ENCODE assay signal across 1 cellular context in the genomic region with DNA sequence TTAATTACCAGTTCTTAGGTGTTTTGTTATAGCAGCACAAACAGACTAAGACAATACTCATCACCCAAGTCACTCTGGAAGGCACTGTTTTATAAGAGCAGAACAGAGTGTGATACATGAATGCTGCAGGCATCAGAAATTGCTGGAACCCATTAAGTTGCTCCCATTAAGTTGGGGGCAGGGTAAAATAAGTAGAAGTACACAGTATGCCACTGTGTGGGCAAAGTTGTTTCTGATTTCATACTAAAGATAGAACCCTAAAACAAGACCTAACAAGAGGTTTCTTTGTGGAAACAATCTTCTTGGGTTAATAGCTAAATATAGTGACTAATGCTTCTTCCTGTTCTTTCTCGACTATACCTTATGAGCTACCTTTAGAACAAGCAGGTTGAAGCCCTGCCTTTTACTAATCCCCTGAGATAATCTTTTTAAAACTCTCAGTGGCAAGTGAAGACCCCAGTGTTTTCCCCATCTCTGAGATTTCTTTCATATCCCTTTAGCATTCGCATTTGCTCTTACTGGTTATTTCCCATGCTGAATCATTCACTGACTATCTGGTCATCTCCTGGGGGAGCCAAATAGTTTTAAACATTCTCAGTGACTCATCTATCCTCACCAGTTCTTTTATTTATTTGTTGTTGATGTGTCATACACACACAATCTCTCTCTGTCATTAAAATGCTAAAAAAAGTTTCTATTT.
TF ChIP-seq lines count a peak whose summit lies in the region.

No MANE protein-coding gene starts in this region.

TF ChIP-seq in K562, 482 proteins besides CTCF, POLR2A, EP300 and RAD21 (continued from another document and continues in another):
- TF ChIP-seq, protein P1, sequence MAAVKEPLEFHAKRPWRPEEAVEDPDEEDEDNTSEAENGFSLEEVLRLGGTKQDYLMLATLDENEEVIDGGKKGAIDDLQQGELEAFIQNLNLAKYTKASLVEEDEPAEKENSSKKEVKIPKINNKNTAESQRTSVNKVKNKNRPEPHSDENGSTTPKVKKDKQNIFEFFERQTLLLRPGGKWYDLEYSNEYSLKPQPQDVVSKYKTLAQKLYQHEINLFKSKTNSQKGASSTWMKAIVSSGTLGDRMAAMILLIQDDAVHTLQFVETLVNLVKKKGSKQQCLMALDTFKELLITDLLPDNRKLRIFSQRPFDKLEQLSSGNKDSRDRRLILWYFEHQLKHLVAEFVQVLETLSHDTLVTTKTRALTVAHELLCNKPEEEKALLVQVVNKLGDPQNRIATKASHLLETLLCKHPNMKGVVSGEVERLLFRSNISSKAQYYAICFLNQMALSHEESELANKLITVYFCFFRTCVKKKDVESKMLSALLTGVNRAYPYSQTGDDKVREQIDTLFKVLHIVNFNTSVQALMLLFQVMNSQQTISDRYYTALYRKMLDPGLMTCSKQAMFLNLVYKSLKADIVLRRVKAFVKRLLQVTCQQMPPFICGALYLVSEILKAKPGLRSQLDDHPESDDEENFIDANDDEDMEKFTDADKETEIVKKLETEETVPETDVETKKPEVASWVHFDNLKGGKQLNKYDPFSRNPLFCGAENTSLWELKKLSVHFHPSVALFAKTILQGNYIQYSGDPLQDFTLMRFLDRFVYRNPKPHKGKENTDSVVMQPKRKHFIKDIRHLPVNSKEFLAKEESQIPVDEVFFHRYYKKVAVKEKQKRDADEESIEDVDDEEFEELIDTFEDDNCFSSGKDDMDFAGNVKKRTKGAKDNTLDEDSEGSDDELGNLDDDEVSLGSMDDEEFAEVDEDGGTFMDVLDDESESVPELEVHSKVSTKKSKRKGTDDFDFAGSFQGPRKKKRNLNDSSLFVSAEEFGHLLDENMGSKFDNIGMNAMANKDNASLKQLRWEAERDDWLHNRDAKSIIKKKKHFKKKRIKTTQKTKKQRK (IDR thresholded peaks at IDR 0.05; ENCODE audit: borderline replicate concordance, low read depth, low read length), result no peak
- TF ChIP-seq LEF1 (IDR thresholded peaks at IDR 0.05), result peak; percentile 67
- TF ChIP-seq SNRNP70 (optimal IDR thresholded peaks at IDR 0.05; ENCODE audit: low read depth, low read length), result no peak
- TF ChIP-seq, protein P2, sequence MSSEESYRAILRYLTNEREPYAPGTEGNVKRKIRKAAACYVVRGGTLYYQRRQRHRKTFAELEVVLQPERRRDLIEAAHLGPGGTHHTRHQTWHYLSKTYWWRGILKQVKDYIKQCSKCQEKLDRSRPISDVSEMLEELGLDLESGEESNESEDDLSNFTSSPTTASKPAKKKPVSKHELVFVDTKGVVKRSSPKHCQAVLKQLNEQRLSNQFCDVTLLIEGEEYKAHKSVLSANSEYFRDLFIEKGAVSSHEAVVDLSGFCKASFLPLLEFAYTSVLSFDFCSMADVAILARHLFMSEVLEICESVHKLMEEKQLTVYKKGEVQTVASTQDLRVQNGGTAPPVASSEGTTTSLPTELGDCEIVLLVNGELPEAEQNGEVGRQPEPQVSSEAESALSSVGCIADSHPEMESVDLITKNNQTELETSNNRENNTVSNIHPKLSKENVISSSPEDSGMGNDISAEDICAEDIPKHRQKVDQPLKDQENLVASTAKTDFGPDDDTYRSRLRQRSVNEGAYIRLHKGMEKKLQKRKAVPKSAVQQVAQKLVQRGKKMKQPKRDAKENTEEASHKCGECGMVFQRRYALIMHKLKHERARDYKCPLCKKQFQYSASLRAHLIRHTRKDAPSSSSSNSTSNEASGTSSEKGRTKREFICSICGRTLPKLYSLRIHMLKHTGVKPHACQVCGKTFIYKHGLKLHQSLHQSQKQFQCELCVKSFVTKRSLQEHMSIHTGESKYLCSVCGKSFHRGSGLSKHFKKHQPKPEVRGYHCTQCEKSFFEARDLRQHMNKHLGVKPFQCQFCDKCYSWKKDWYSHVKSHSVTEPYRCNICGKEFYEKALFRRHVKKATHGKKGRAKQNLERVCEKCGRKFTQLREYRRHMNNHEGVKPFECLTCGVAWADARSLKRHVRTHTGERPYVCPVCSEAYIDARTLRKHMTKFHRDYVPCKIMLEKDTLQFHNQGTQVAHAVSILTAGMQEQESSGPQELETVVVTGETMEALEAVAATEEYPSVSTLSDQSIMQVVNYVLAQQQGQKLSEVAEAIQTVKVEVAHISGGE (CRISPR knock-in tag; IDR thresholded peaks at IDR 0.05), result no peak
- TF ChIP-seq NR2F6 (CRISPR knock-in tag; IDR thresholded peaks at IDR 0.05), result no peak
- TF ChIP-seq MAFK (IDR thresholded peaks at IDR 0.05; ENCODE audit: low read length), result peak; percentile 68; the same call in 1 of the 2 replicates
- TF ChIP-seq PRMT5 (CRISPR knock-in tag; IDR thresholded peaks at IDR 0.05), result no peak
- TF ChIP-seq ZNF668 (CRISPR knock-in tag; IDR thresholded peaks at IDR 0.05), result no peak
- no peak for TF ChIP-seq SREBF1 (IDR thresholded peaks at IDR 0.05; ENCODE audit: borderline replicate concordance, low read depth, low read length)
- TF ChIP-seq C11orf30 (IDR thresholded peaks at IDR 0.05; ENCODE audit: low read depth), result peak; percentile 87
- peak; percentile 41 for TF ChIP-seq FOS (IDR thresholded peaks at IDR 0.05; ENCODE audit: extremely low read depth, insufficient read length)
- TF ChIP-seq, protein P3, sequence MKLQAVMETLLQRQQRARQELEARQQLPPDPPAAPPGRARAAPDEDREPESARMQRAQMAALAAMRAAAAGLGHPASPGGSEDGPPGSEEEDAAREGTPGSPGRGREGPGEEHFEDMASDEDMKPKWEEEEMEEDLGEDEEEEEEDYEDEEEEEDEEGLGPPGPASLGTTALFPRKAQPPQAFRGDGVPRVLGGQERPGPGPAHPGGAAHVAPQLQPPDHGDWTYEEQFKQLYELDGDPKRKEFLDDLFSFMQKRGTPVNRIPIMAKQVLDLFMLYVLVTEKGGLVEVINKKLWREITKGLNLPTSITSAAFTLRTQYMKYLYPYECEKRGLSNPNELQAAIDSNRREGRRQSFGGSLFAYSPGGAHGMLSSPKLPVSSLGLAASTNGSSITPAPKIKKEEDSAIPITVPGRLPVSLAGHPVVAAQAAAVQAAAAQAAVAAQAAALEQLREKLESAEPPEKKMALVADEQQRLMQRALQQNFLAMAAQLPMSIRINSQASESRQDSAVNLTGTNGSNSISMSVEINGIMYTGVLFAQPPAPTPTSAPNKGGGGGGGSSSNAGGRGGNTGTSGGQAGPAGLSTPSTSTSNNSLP (IDR thresholded peaks at IDR 0.05; ENCODE audit: borderline replicate concordance, low read depth, low read length), result peak; percentile 91
- TF ChIP-seq HNRNPH1 (optimal IDR thresholded peaks at IDR 0.05; ENCODE audit: low read depth, low read length), result no peak
- TF ChIP-seq NCOR1 (IDR thresholded peaks at IDR 0.05), result 0 out of 2 replicates have a peak, but pooled peaks have one; percentile 47
- TF ChIP-seq, protein P4, sequence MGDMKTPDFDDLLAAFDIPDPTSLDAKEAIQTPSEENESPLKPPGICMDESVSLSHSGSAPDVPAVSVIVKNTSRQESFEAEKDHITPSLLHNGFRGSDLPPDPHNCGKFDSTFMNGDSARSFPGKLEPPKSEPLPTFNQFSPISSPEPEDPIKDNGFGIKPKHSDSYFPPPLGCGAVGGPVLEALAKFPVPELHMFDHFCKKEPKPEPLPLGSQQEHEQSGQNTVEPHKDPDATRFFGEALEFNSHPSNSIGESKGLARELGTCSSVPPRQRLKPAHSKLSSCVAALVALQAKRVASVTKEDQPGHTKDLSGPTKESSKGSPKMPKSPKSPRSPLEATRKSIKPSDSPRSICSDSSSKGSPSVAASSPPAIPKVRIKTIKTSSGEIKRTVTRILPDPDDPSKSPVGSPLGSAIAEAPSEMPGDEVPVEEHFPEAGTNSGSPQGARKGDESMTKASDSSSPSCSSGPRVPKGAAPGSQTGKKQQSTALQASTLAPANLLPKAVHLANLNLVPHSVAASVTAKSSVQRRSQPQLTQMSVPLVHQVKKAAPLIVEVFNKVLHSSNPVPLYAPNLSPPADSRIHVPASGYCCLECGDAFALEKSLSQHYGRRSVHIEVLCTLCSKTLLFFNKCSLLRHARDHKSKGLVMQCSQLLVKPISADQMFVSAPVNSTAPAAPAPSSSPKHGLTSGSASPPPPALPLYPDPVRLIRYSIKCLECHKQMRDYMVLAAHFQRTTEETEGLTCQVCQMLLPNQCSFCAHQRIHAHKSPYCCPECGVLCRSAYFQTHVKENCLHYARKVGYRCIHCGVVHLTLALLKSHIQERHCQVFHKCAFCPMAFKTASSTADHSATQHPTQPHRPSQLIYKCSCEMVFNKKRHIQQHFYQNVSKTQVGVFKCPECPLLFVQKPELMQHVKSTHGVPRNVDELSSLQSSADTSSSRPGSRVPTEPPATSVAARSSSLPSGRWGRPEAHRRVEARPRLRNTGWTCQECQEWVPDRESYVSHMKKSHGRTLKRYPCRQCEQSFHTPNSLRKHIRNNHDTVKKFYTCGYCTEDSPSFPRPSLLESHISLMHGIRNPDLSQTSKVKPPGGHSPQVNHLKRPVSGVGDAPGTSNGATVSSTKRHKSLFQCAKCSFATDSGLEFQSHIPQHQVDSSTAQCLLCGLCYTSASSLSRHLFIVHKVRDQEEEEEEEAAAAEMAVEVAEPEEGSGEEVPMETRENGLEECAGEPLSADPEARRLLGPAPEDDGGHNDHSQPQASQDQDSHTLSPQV (IDR thresholded peaks at IDR 0.05), result 0 out of 2 replicates have a peak, but pooled peaks have one; percentile 34
- peak; percentile 50 to 70; a peak in 3 of 4 replicates for TF ChIP-seq TRIM24 (IDR thresholded peaks at IDR 0.05)
- TF ChIP-seq FIP1L1 (IDR thresholded peaks at IDR 0.05; ENCODE audit: low read depth, low read length, poor library complexity, severe bottlenecking), result no peak
- TF ChIP-seq, protein P5, sequence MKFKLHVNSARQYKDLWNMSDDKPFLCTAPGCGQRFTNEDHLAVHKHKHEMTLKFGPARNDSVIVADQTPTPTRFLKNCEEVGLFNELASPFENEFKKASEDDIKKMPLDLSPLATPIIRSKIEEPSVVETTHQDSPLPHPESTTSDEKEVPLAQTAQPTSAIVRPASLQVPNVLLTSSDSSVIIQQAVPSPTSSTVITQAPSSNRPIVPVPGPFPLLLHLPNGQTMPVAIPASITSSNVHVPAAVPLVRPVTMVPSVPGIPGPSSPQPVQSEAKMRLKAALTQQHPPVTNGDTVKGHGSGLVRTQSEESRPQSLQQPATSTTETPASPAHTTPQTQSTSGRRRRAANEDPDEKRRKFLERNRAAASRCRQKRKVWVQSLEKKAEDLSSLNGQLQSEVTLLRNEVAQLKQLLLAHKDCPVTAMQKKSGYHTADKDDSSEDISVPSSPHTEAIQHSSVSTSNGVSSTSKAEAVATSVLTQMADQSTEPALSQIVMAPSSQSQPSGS (CRISPR knock-in tag; IDR thresholded peaks at IDR 0.05), result no peak
- no peak for TF ChIP-seq ATF1 (CRISPR knock-in tag; IDR thresholded peaks at IDR 0.05)
- TF ChIP-seq ATF1 (tag; IDR thresholded peaks at IDR 0.05), result 0 out of 2 replicates have a peak, but pooled peaks have one; percentile 19
- peak; percentile 95 for TF ChIP-seq JUND (IDR thresholded peaks at IDR 0.05; ENCODE audit: borderline replicate concordance, low read depth, low read length)
- peak; percentile 95 for TF ChIP-seq JUND (tag; IDR thresholded peaks at IDR 0.05; ENCODE audit: borderline replicate concordance, low read depth, low read length)
- TF ChIP-seq MAFF (IDR thresholded peaks at IDR 0.05; ENCODE audit: low read length), result peak; percentile 67; the same call in 1 of the 2 replicates
- peak; percentile 96 for TF ChIP-seq SMARCA4 (IDR thresholded peaks at IDR 0.05)
- TF ChIP-seq ARID1B (IDR thresholded peaks at IDR 0.05), result peak; percentile 90
- peak; percentile 93 for TF ChIP-seq JUN (IDR thresholded peaks at IDR 0.05; ENCODE audit: borderline replicate concordance, low read depth, low read length)
- no peak for TF ChIP-seq JUN (CRISPR knock-in tag; IDR thresholded peaks at IDR 0.05; ENCODE audit: borderline replicate concordance)
- no peak for TF ChIP-seq ZNF507 (tag; conservative IDR thresholded peaks at IDR 0.05)
- TF ChIP-seq PHF8 (IDR thresholded peaks at IDR 0.05; ENCODE audit: borderline replicate concordance, low read length), result no peak
- TF ChIP-seq CHD1 (IDR thresholded peaks at IDR 0.05; ENCODE audit: low read length), result no peak
- TF ChIP-seq, protein P6, sequence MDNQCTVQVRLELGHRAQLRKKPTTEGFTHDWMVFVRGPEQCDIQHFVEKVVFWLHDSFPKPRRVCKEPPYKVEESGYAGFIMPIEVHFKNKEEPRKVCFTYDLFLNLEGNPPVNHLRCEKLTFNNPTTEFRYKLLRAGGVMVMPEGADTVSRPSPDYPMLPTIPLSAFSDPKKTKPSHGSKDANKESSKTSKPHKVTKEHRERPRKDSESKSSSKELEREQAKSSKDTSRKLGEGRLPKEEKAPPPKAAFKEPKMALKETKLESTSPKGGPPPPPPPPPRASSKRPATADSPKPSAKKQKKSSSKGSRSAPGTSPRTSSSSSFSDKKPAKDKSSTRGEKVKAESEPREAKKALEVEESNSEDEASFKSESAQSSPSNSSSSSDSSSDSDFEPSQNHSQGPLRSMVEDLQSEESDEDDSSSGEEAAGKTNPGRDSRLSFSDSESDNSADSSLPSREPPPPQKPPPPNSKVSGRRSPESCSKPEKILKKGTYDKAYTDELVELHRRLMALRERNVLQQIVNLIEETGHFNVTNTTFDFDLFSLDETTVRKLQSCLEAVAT (IDR thresholded peaks at IDR 0.05), result no peak
- TF ChIP-seq ELF2 (CRISPR knock-in tag; IDR thresholded peaks at IDR 0.05), result no peak
- peak in 1 of 2 experiments; percentile 80; a peak in 1 of 4 replicates for TF ChIP-seq TEAD1 (CRISPR knock-in tag; IDR thresholded peaks at IDR 0.05)
- TF ChIP-seq SNIP1 (IDR thresholded peaks at IDR 0.05; ENCODE audit: low read depth), result 0 out of 2 replicates have a peak, but pooled peaks have one; percentile 13
- peak; percentile 97 for TF ChIP-seq DPF2 (IDR thresholded peaks at IDR 0.05)
- TF ChIP-seq ADNP (tag; IDR thresholded peaks at IDR 0.05), result 0 out of 2 replicates have a peak, but pooled peaks have one; percentile 53
- peak; percentile 77; the same call in 1 of the 2 replicates for TF ChIP-seq BACH1 (tag; IDR thresholded peaks at IDR 0.05)
- peak; percentile 39; the same call in 1 of the 2 replicates for TF ChIP-seq ATF7 (IDR thresholded peaks at IDR 0.05)
- TF ChIP-seq, protein P7, sequence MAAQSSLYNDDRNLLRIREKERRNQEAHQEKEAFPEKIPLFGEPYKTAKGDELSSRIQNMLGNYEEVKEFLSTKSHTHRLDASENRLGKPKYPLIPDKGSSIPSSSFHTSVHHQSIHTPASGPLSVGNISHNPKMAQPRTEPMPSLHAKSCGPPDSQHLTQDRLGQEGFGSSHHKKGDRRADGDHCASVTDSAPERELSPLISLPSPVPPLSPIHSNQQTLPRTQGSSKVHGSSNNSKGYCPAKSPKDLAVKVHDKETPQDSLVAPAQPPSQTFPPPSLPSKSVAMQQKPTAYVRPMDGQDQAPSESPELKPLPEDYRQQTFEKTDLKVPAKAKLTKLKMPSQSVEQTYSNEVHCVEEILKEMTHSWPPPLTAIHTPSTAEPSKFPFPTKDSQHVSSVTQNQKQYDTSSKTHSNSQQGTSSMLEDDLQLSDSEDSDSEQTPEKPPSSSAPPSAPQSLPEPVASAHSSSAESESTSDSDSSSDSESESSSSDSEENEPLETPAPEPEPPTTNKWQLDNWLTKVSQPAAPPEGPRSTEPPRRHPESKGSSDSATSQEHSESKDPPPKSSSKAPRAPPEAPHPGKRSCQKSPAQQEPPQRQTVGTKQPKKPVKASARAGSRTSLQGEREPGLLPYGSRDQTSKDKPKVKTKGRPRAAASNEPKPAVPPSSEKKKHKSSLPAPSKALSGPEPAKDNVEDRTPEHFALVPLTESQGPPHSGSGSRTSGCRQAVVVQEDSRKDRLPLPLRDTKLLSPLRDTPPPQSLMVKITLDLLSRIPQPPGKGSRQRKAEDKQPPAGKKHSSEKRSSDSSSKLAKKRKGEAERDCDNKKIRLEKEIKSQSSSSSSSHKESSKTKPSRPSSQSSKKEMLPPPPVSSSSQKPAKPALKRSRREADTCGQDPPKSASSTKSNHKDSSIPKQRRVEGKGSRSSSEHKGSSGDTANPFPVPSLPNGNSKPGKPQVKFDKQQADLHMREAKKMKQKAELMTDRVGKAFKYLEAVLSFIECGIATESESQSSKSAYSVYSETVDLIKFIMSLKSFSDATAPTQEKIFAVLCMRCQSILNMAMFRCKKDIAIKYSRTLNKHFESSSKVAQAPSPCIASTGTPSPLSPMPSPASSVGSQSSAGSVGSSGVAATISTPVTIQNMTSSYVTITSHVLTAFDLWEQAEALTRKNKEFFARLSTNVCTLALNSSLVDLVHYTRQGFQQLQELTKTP (IDR thresholded peaks at IDR 0.05; ENCODE audit: low read depth in 1 of 2, partially characterized antibody in 2 of 2), result peak in 1 of 2 experiments; percentile 65
